In genomic region chr3:150128126-150128525, GRCh38 we compare ENCODE assay signal across 22 cellular contexts.
"Had no signal": no experiment of that assay in that cellular context is flagged by ENCODE, and none has a peak within 500 bp of the region (broad histone marks: within the 10 kb centered on the region; RNA-seq: fewer than 3 reads in every experiment).

No MANE protein-coding gene starts in this region.

- H3K9me3 ChIP-seq: gastroesophageal sphincter, ovary, prostate gland, right lobe of liver, testis, tibial nerve, upper lobe of right lung, vagina had no signal

- H3K79me2 ChIP-seq: hepatocyte had no signal

- H3K27ac ChIP-seq: gastroesophageal sphincter, hepatocyte, neural progenitor cell, ovary, prostate gland, right lobe of liver, testis, tibial nerve, upper lobe of right lung, vagina had no signal

- H3K27ac Mint-ChIP-seq: natural killer cell treated with Interleukin-12 subunit alpha and Interleukin-12 subunit beta and Interleukin-15 and Interleukin-18, amount 100 ng/mL, for 72 hours; neural progenitor cell; stimulated activated memory B cell treated with anti-CD40 and anti-IgM and Interleukin-4, amounts not matched to agents 10 μg/mL and 1 μg/mL and 100 μg/mL, for 72 hours; stimulated activated naive CD8-positive, alpha-beta T cell treated with anti-CD3 and anti-CD28 coated beads, Interleukin-15, Interleukin-2, amounts not matched to agents 100 ng/mL and 50 ng/mL, for 24 hours had no signal

- ATAC-seq: esophagus mucosa; gastroesophageal sphincter; natural killer cell treated with Interleukin-12 subunit alpha and Interleukin-12 subunit beta and Interleukin-15 and Interleukin-18, amount 100 ng/mL, for 72 hours; right lobe of liver; stimulated activated memory B cell treated with anti-CD40 and anti-IgM and Interleukin-4, amounts not matched to agents 10 μg/mL and 1 μg/mL and 100 μg/mL, for 72 hours; upper lobe of right lung had no signal

- H3K27me3 ChIP-seq: gastroesophageal sphincter, hepatocyte, neural progenitor cell, ovary, right lobe of liver, testis, tibial nerve, upper lobe of right lung, vagina had no signal

- FAIRE-seq: endometrium, islet of Langerhans had no signal

- H3K4me1 ChIP-seq: gastroesophageal sphincter, prostate gland, right lobe of liver, testis, tibial nerve, upper lobe of right lung, vagina had no signal

- H3K4me3 ChIP-seq: dorsolateral prefrontal cortex, gastroesophageal sphincter, hepatocyte, neural progenitor cell, ovary, prostate gland, right lobe of liver, testis, tibial nerve, upper lobe of right lung, vagina had no signal

- H3K4me3 Mint-ChIP-seq: natural killer cell treated with Interleukin-12 subunit alpha and Interleukin-12 subunit beta and Interleukin-15 and Interleukin-18, amount 100 ng/mL, for 72 hours; neural progenitor cell; stimulated activated memory B cell treated with anti-CD40 and anti-IgM and Interleukin-4, amounts not matched to agents 10 μg/mL and 1 μg/mL and 100 μg/mL, for 72 hours; stimulated activated naive CD8-positive, alpha-beta T cell treated with anti-CD3 and anti-CD28 coated beads, Interleukin-15, Interleukin-2, amounts not matched to agents 100 ng/mL and 50 ng/mL, for 24 hours had no signal

- DNase-seq: cortex of kidney; effector CD8-positive, alpha-beta T cell; kidney glomerular epithelial cell; ovary; retina; right lobe of liver; stimulated activated CD4-positive, alpha-beta T cell treated with anti-CD3 and anti-CD28 coated beads, Interleukin-4, amount 100 ng/mL, for 24 hours; testis; upper lobe of right lung had no signal

- H2AFZ ChIP-seq: hepatocyte, neural progenitor cell had no signal

- H3K36me3 Mint-ChIP-seq: natural killer cell treated with Interleukin-12 subunit alpha and Interleukin-12 subunit beta and Interleukin-15 and Interleukin-18, amount 100 ng/mL, for 72 hours; stimulated activated memory B cell treated with anti-CD40 and anti-IgM and Interleukin-4, amounts not matched to agents 10 μg/mL and 1 μg/mL and 100 μg/mL, for 72 hours had no signal

- H3K36me3 ChIP-seq: gastroesophageal sphincter, neural progenitor cell, ovary, prostate gland, right lobe of liver, tibial nerve, upper lobe of right lung, vagina had no signal

- H3K4me2 ChIP-seq: hepatocyte, neural progenitor cell had no signal

- H3K9ac ChIP-seq: neural progenitor cell had no signal
